ENCODE assay signal across 13 cellular contexts in genomic region chr6:143514996-143515760, GRCh38. TPM values are rescaled to one million over a fixed set of nuclear protein-coding genes. Genes with fewer than 3 reads are reported as not detected.
DNase-seq lines count a peak whose midpoint lies in the region; ATAC-seq and TF ChIP-seq lines count a peak whose summit lies in the region.
"Had no signal": no experiment of that assay in that cellular context is flagged by ENCODE, and none has a peak within 500 bp of the region (broad histone marks: within the 10 kb centered on the region; RNA-seq: fewer than 3 reads in every experiment).

No MANE protein-coding gene starts in this region.

- ATAC-seq in HG03025 (IDR thresholded peaks at IDR 0.05; ENCODE audit: low FRiP score, unreplicated experiment) (no peak), GM18505 (IDR thresholded peaks at IDR 0.05; ENCODE audit: unreplicated experiment) (no peak)
- ATAC-seq: activated CD4-positive, alpha-beta T cell treated with anti-CD3 and anti-CD28 coated beads for 36 hours; left colon had no signal

- peaks cover 8% of the 10 kb centered on the region for H3K27me3 ChIP-seq in fibroblast of lung (ENCODE audit: control insufficient read depth, insufficient read depth, low read length)

- TF ChIP-seq POLR2A in GM18505 (IDR thresholded peaks at IDR 0.05; ENCODE audit: borderline replicate concordance, extremely low read depth, insufficient read depth, insufficient read length) = no peak

- no peak for TF ChIP-seq CTCF in fibroblast of lung (conservative IDR thresholded peaks at IDR 0.05 in 1 of 2, IDR thresholded peaks at IDR 0.05 in 1 of 2; ENCODE audit: low read depth in 1 of 2, low read length in 2 of 2)

- H2AFZ ChIP-seq in fibroblast of lung (ENCODE audit: low read length) = no peak overlapping the region

- H3K9ac ChIP-seq in fibroblast of lung (ENCODE audit: insufficient read depth, low read length) = no peak overlapping the region

- H3K4me2 ChIP-seq in fibroblast of lung (ENCODE audit: extremely low read depth, insufficient read depth, low read length) = no peak overlapping the region

- DNase-seq in AG08396 (ENCODE audit: low spot score) (peak; percentile 46), RPMI7951 (ENCODE audit: low read depth) (peak; percentile 68), fibroblast of lung (ENCODE audit: low read depth in 2 of 2) (peak; percentile 52 to 55), mucosa of gallbladder (ENCODE audit: low spot score) (peak; percentile 67), NOMO-1 treated with DMSO at 0.1 percent for 48 hours (lab: John Stamatoyannopoulos, UW; ENCODE audit: unreplicated experiment) (no peak)
- DNase-seq in activated CD4-positive, alpha-beta T cell treated with anti-CD3 and anti-CD28 coated beads for 48 hours = no peak
- DNase-seq: ACHN; activated CD4-positive, alpha-beta T cell treated with anti-CD3 and anti-CD28 coated beads for 36 hours; Kasumi-1; left colon; NCI-H2171 had no signal

- H4K20me1 ChIP-seq in fibroblast of lung (ENCODE audit: control insufficient read depth, extremely low read depth, insufficient read depth, low read length) = no peaks in the 10 kb centered on the region

- H3K79me2 ChIP-seq in fibroblast of lung (ENCODE audit: control insufficient read depth, insufficient read depth, low read length) = peaks cover 11% of the 10 kb centered on the region

- H3K4me1 ChIP-seq in fibroblast of lung (ENCODE audit: control insufficient read depth, extremely low read depth, insufficient read depth, low read length) = peaks cover 5% of the 10 kb centered on the region

- no peaks in the 10 kb centered on the region for H3K9me3 ChIP-seq in fibroblast of lung (ENCODE audit: control insufficient read depth, insufficient read depth, low read depth, low read length)

- no peak overlapping the region for H3K4me3 ChIP-seq in fibroblast of lung (replicated peaks in 1 of 4; ENCODE audit: control extremely low read depth in 1 of 4, insufficient read depth in 1 of 4, low read depth in 3 of 4, low read length in 4 of 4)

- no peaks in the 10 kb centered on the region for H3K36me3 ChIP-seq in fibroblast of lung (ENCODE audit: control insufficient read depth, insufficient read depth, low read length)

- H3K27ac ChIP-seq in fibroblast of lung (ENCODE audit: insufficient read depth, low read length) = no peak overlapping the region

RNA-seq across cellular contexts. Expression of gene FUCA2, which starts 3.7 kb away (rescaled TPM):
- 108 and 111 TPM in 2 replicates for total RNA-seq in RPMI7951 (2014; rRNA removed; shearing (Covaris generic))
- total RNA-seq in fibroblast of lung (53.7 and 60.8 TPM in 2 replicates), mucosa of gallbladder (62.7 TPM)
- polyA plus RNA-seq in fibroblast of lung = 107 and 123 TPM in 2 replicates
- 86.8 and 115 TPM in 2 replicates for polyA plus RNA-seq in fibroblast of lung (2012)
- polyA minus RNA-seq in fibroblast of lung (ENCODE audit: low replicate concordance) = 16.3 and 21.3 TPM in 2 replicates

Comparison
In these comparisons a context has a peak if more than half of its experiments do, and no peak if none do; other contexts are left out.
1. DNase-seq: peak in AG08396 (single experiment), RPMI7951 (single experiment), fibroblast of lung (2 of 2) and mucosa of gallbladder (single experiment); none in NOMO-1 treated with DMSO at 0.1 percent for 48 hours (single experiment) and activated CD4-positive, alpha-beta T cell treated with anti-CD3 and anti-CD28 coated beads for 48 hours (single experiment).